In genomic region chr1:121271143-121271715, GRCh38 we compare ENCODE assay signal across 7 cellular contexts.
DNase-seq lines count a peak whose midpoint lies in the region; ATAC-seq and TF ChIP-seq lines count a peak whose summit lies in the region.
"Not testable (repeated sequence)": the region's sequence is repeated elsewhere in the genome, so short reads cannot be mapped to it uniquely, and the experiment has no call there.

No MANE protein-coding gene starts in this region.

- not testable (repeated sequence) for H3K4me3 Mint-ChIP-seq in activated naive CD8-positive, alpha-beta T cell treated with anti-CD3 and anti-CD28 coated beads, Interleukin-2, amount 50 U/mL, for 24 hours

- DNase-seq in MV-4-11 (lab: John Stamatoyannopoulos, UW): peak; percentile 87
- DNase-seq in activated naive CD8-positive, alpha-beta T cell treated with anti-CD3 and anti-CD28 coated beads, Interleukin-2, amount 50 U/mL, for 24 hours; lung (ENCODE audit: low spot score): not testable (repeated sequence)

- ATAC-seq in GM18517 (IDR thresholded peaks at IDR 0.05; ENCODE audit: unreplicated experiment) (peak; percentile 48), GM21381 (IDR thresholded peaks at IDR 0.05; ENCODE audit: unreplicated experiment) (peak; percentile 49), HG02798 (IDR thresholded peaks at IDR 0.05; ENCODE audit: poor library complexity, unreplicated experiment) (peak; percentile 62), HG03159 (IDR thresholded peaks at IDR 0.05; ENCODE audit: unreplicated experiment) (peak; percentile 33), lung (ENCODE audit: insufficient read depth, low FRiP score) (peak; percentile 41)
- ATAC-seq in activated naive CD8-positive, alpha-beta T cell treated with anti-CD3 and anti-CD28 coated beads, Interleukin-2, amount 50 U/mL, for 24 hours: peak; percentile 62

- H3K27ac ChIP-seq in lung (ENCODE audit: low read depth in 1 of 2, low read length in 1 of 2): not testable (repeated sequence)

- H3K27me3 ChIP-seq in lung (ENCODE audit: control insufficient read depth, insufficient read depth): not testable (repeated sequence)

- not testable (repeated sequence) for H3K9me3 Mint-ChIP-seq in activated naive CD8-positive, alpha-beta T cell treated with anti-CD3 and anti-CD28 coated beads, Interleukin-2, amount 50 U/mL, for 24 hours

- H3K4me3 ChIP-seq in lung: not testable (repeated sequence)

- H3K9me3 ChIP-seq in lung (ENCODE audit: control insufficient read depth in 2 of 2, insufficient read depth in 1 of 2, low read length in 1 of 2): not testable (repeated sequence)

- H3K4me1 ChIP-seq in lung (ENCODE audit: control insufficient read depth in 2 of 2, insufficient read depth in 2 of 2, low read length in 2 of 2): not testable (repeated sequence)

- H3K36me3 Mint-ChIP-seq in activated naive CD8-positive, alpha-beta T cell treated with anti-CD3 and anti-CD28 coated beads, Interleukin-2, amount 50 U/mL, for 24 hours (ENCODE audit: low read depth): not testable (repeated sequence)

- TF ChIP-seq CTCF in lung (IDR thresholded peaks at IDR 0.05; ENCODE audit: control extremely low read depth, extremely low read depth): not testable (repeated sequence)

- H3K27ac Mint-ChIP-seq in activated naive CD8-positive, alpha-beta T cell treated with anti-CD3 and anti-CD28 coated beads, Interleukin-2, amount 50 U/mL, for 24 hours: not testable (repeated sequence)

- not testable (repeated sequence) for H3K27me3 Mint-ChIP-seq in activated naive CD8-positive, alpha-beta T cell treated with anti-CD3 and anti-CD28 coated beads, Interleukin-2, amount 50 U/mL, for 24 hours

- H3K4me1 Mint-ChIP-seq in activated naive CD8-positive, alpha-beta T cell treated with anti-CD3 and anti-CD28 coated beads, Interleukin-2, amount 50 U/mL, for 24 hours: not testable (repeated sequence)

- H3K36me3 ChIP-seq in lung (ENCODE audit: control insufficient read depth in 2 of 2, insufficient read depth in 2 of 2, low read length in 2 of 2): not testable (repeated sequence)

- WGBS in lung, 2 donors: 35 to 78% methylated on average over 2 of the region's 4 CpGs
